In the genomic region with DNA sequence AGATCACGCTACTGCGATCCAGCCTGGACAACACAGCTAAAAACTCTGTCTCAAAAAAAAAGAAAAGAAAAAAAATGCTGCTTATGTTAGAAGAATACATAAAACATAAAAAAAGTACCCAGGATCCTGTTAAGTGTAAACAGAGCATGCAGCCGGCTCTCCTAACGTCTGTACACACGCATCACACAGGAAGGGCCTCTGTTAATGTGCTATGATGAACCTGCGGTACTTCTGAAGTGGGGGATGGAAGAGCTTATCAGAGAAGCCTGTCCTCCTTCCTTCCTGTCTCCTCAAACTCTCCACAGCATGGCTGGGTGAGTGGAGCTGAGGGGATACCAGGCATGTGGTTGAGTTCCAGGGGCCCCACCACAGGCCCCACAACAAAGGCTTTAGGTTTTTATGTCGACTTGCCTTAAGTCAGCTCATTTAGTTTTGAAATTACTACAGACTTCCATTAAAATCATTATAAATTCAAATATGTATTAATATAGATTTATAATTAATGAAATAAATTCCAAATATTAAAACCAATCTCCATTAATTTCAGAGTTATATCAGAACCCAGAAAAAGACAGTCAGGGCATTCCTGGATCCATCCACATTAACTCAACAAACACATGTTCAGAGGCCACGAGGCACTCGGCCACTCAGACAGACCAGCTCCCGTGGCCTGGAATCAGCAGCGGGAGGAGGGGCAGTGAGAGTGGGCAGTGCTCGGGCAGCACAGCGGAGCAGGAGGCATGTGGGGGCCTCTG, we compare ENCODE assay signal across 1 cellular context.
TF ChIP-seq lines count a peak whose summit lies in the region.

No MANE protein-coding gene starts in this region.

TF ChIP-seq in HepG2, 621 proteins besides CTCF, POLR2A, EP300 and RAD21:
- TF ChIP-seq HDAC6 (IDR thresholded peaks at IDR 0.05; ENCODE audit: low read depth, low read length) (no peak), SMARCE1 (IDR thresholded peaks at IDR 0.05; ENCODE audit: borderline replicate concordance) (no peak), FOXJ3 (CRISPR knock-in tag; IDR thresholded peaks at IDR 0.05; ENCODE audit: borderline replicate concordance) (no peak)
